Comparison of ENCODE assay signal across 8 cellular contexts in genomic region chr4:114180481-114180880, GRCh38.
DNase-seq lines count a peak whose midpoint lies in the region; ATAC-seq and TF ChIP-seq lines count a peak whose summit lies in the region.

No MANE protein-coding gene starts in this region.

- H3K9me3 Mint-ChIP-seq in activated CD8-positive, alpha-beta memory T cell treated with anti-CD3 and anti-CD28 coated beads, Interleukin-2, amount 10 ng/mL, durations not matched to agents 7 days and 5 days (ENCODE audit: low read depth) = peaks cover 3% of the 10 kb centered on the region
- peaks cover 7% of the 10 kb centered on the region for H3K9me3 Mint-ChIP-seq in activated T-cell treated with anti-CD3 and anti-CD28 coated beads, Interleukin-2, amount 50 U/mL, for 24 hours

- peaks cover 1% of the 10 kb centered on the region for H3K36me3 Mint-ChIP-seq in activated CD8-positive, alpha-beta memory T cell treated with anti-CD3 and anti-CD28 coated beads, Interleukin-2, amount 10 ng/mL, durations not matched to agents 7 days and 5 days
- H3K36me3 Mint-ChIP-seq in activated T-cell treated with anti-CD3 and anti-CD28 coated beads, Interleukin-2, amount 50 U/mL, for 24 hours (ENCODE audit: low read depth) = no peaks in the 10 kb centered on the region

- TF ChIP-seq CTCF in LNCAP (IDR thresholded peaks at IDR 0.05) = peak; percentile 53; the same call in 1 of the 2 replicates

- intact Hi-C loops in head of caudate nucleus (cut with DNase I) = no loop called here

- CTCF ChIA-PET in activated CD8-positive, alpha-beta memory T cell treated with anti-CD3 and anti-CD28 coated beads, Interleukin-2, amount 10 ng/mL, durations not matched to agents 7 days and 5 days (lab: Charles Lee) = no interaction called here

- no peak for ATAC-seq in activated CD8-positive, alpha-beta memory T cell treated with anti-CD3 and anti-CD28 coated beads, Interleukin-2, amount 10 ng/mL, durations not matched to agents 7 days and 5 days
- ATAC-seq in HG03520 (IDR thresholded peaks at IDR 0.05; ENCODE audit: unreplicated experiment) = no peak

- no peak overlapping the region for H3K27ac Mint-ChIP-seq in activated CD8-positive, alpha-beta memory T cell treated with anti-CD3 and anti-CD28 coated beads, Interleukin-2, amount 10 ng/mL, durations not matched to agents 7 days and 5 days
- H3K27ac Mint-ChIP-seq in activated T-cell treated with anti-CD3 and anti-CD28 coated beads, Interleukin-2, amount 50 U/mL, for 24 hours = no peak overlapping the region

- DNase-seq in activated CD8-positive, alpha-beta memory T cell treated with anti-CD3 and anti-CD28 coated beads for 24 hours = peak; percentile 67
- no peak for DNase-seq in activated CD8-positive, alpha-beta memory T cell treated with anti-CD3 and anti-CD28 coated beads, Interleukin-2, amount 10 ng/mL, durations not matched to agents 7 days and 5 days
- peak; percentile 61 for DNase-seq in activated T-cell treated with anti-CD3 and anti-CD28 coated beads, Interleukin-2, amount 50 U/mL, for 24 hours
- DNase-seq in head of caudate nucleus (peak in 39 of 42 donors; percentile 6 to 71 (median 33)), NCI-H1417 treated with DMSO at 0.1 percent for 48 hours (lab: John Stamatoyannopoulos, UW) (no peak)
- peak; percentile 30 for DNase-seq in stimulated activated CD4-positive, alpha-beta T cell treated with anti-CD3 and anti-CD28 coated beads, Interleukin-12 subunit alpha, Interleukin-12 subunit beta, amount 100 ng/mL, for 4 hours

- H3K4me3 Mint-ChIP-seq in activated CD8-positive, alpha-beta memory T cell treated with anti-CD3 and anti-CD28 coated beads, Interleukin-2, amount 10 ng/mL, durations not matched to agents 7 days and 5 days = no peak overlapping the region
- H3K4me3 Mint-ChIP-seq in activated T-cell treated with anti-CD3 and anti-CD28 coated beads, Interleukin-2, amount 50 U/mL, for 24 hours = no peak overlapping the region

- peaks cover 2% of the 10 kb centered on the region for H3K27me3 Mint-ChIP-seq in activated CD8-positive, alpha-beta memory T cell treated with anti-CD3 and anti-CD28 coated beads, Interleukin-2, amount 10 ng/mL, durations not matched to agents 7 days and 5 days
- H3K27me3 Mint-ChIP-seq in activated T-cell treated with anti-CD3 and anti-CD28 coated beads, Interleukin-2, amount 50 U/mL, for 24 hours = no peaks in the 10 kb centered on the region

- no peaks in the 10 kb centered on the region for H3K4me1 Mint-ChIP-seq in activated CD8-positive, alpha-beta memory T cell treated with anti-CD3 and anti-CD28 coated beads, Interleukin-2, amount 10 ng/mL, durations not matched to agents 7 days and 5 days
- peaks cover 3% of the 10 kb centered on the region for H3K4me1 Mint-ChIP-seq in activated T-cell treated with anti-CD3 and anti-CD28 coated beads, Interleukin-2, amount 50 U/mL, for 24 hours (ENCODE audit: low read depth)

Comparison
In these comparisons a context has a peak if more than half of its experiments do, and no peak if none do; other contexts are left out.
1. DNase-seq: peak in activated CD8-positive, alpha-beta memory T cell treated with anti-CD3 and anti-CD28 coated beads for 24 hours (single experiment), activated T-cell treated with anti-CD3 and anti-CD28 coated beads, Interleukin-2, amount 50 U/mL, for 24 hours (single experiment), head of caudate nucleus (39 of 42) and stimulated activated CD4-positive, alpha-beta T cell treated with anti-CD3 and anti-CD28 coated beads, Interleukin-12 subunit alpha, Interleukin-12 subunit beta, amount 100 ng/mL, for 4 hours (single experiment); none in activated CD8-positive, alpha-beta memory T cell treated with anti-CD3 and anti-CD28 coated beads, Interleukin-2, amount 10 ng/mL, durations not matched to agents 7 days and 5 days (single experiment) and NCI-H1417 treated with DMSO at 0.1 percent for 48 hours (single experiment).